In genomic region chr1:248847956-248848561, GRCh38 we compare ENCODE assay signal across 26 cellular contexts. TPM values are rescaled to one million over a fixed set of nuclear protein-coding genes. Genes with fewer than 3 reads are reported as not detected.
DNase-seq lines count a peak whose midpoint lies in the region; ATAC-seq and TF ChIP-seq lines count a peak whose summit lies in the region.
"Had no signal": no experiment of that assay in that cellular context is flagged by ENCODE, and none has a peak within 500 bp of the region (broad histone marks: within the 10 kb centered on the region; RNA-seq: fewer than 3 reads in every experiment).

No MANE protein-coding gene starts in this region.

- no peaks in the 10 kb centered on the region for H3K9me3 Mint-ChIP-seq in activated CD8-positive, alpha-beta memory T cell treated with anti-CD3 and anti-CD28 coated beads, Interleukin-2, amount 10 ng/mL, durations not matched to agents 7 days and 5 days (ENCODE audit: low read depth)
- no peaks in the 10 kb centered on the region for H3K9me3 Mint-ChIP-seq in type B pancreatic cell
- H3K9me3 Mint-ChIP-seq in effector memory CD8-positive, alpha-beta T cell = no peaks in the 10 kb centered on the region
- H3K9me3 Mint-ChIP-seq: CD8-positive, alpha-beta memory T cell had no signal

- no peaks in the 10 kb centered on the region for H3K27me3 Mint-ChIP-seq in activated CD8-positive, alpha-beta memory T cell treated with anti-CD3 and anti-CD28 coated beads, Interleukin-2, amount 10 ng/mL, durations not matched to agents 7 days and 5 days
- no peaks in the 10 kb centered on the region for H3K27me3 Mint-ChIP-seq in type B pancreatic cell
- no peaks in the 10 kb centered on the region for H3K27me3 Mint-ChIP-seq in effector memory CD8-positive, alpha-beta T cell
- H3K27me3 Mint-ChIP-seq: CD8-positive, alpha-beta memory T cell had no signal

- peak; percentile 55 for DNase-seq in activated CD8-positive, alpha-beta memory T cell treated with anti-CD3 and anti-CD28 coated beads for 24 hours
- DNase-seq in activated CD8-positive, alpha-beta memory T cell treated with anti-CD3 and anti-CD28 coated beads, Interleukin-2, amount 50 U/mL, for 4 hours = no peak
- peak; percentile 38 for DNase-seq in activated CD8-positive, alpha-beta memory T cell treated with anti-CD3 and anti-CD28 coated beads, Interleukin-2, amount 10 ng/mL, durations not matched to agents 7 days and 5 days
- DNase-seq in islet precursor cell (peak; percentile 42), type B pancreatic cell (ENCODE audit: extremely low spot score, unreplicated experiment) (peak; percentile 68)
- no peak for DNase-seq in effector memory CD8-positive, alpha-beta T cell
- DNase-seq: 8988T; ACHN; BE2C; CD8-positive, alpha-beta memory T cell; DMS 273 treated with DMSO at 0.1 percent for 48 hours; DMS79; EL; GDM1; Kasumi-1; MV-4-11; NCI-H1105 treated with DMSO at 0.1 percent for 48 hours; NCI-H146; NCI-H1930; NCI-H526 treated with DMSO at 0.1 percent for 48 hours; PC-9; RPMI8226; SHP77 had no signal

- no peak overlapping the region for H3K4me3 Mint-ChIP-seq in activated CD8-positive, alpha-beta memory T cell treated with anti-CD3 and anti-CD28 coated beads, Interleukin-2, amount 10 ng/mL, durations not matched to agents 7 days and 5 days
- H3K4me3 Mint-ChIP-seq in type B pancreatic cell = no peak overlapping the region
- no peak overlapping the region for H3K4me3 Mint-ChIP-seq in effector memory CD8-positive, alpha-beta T cell
- H3K4me3 Mint-ChIP-seq: CD14-positive monocyte; CD8-positive, alpha-beta memory T cell had no signal

- no peak for TF ChIP-seq CTCF in type B pancreatic cell (conservative IDR thresholded peaks at IDR 0.05)

- no peak for ATAC-seq in activated CD8-positive, alpha-beta memory T cell treated with anti-CD3 and anti-CD28 coated beads, Interleukin-2, amount 10 ng/mL, durations not matched to agents 7 days and 5 days
- no peak for ATAC-seq in effector memory CD8-positive, alpha-beta T cell (replicated peaks)
- ATAC-seq in GM19467 (IDR thresholded peaks at IDR 0.05; ENCODE audit: unreplicated experiment) = no peak
- ATAC-seq in HG03520 (IDR thresholded peaks at IDR 0.05; ENCODE audit: unreplicated experiment) = no peak

- H3K27ac Mint-ChIP-seq in activated CD8-positive, alpha-beta memory T cell treated with anti-CD3 and anti-CD28 coated beads, Interleukin-2, amount 10 ng/mL, durations not matched to agents 7 days and 5 days = no peak overlapping the region
- no peak overlapping the region for H3K27ac Mint-ChIP-seq in type B pancreatic cell
- no peak overlapping the region for H3K27ac Mint-ChIP-seq in effector memory CD8-positive, alpha-beta T cell
- H3K27ac Mint-ChIP-seq: CD14-positive monocyte had no signal

- H3K36me3 Mint-ChIP-seq in activated CD8-positive, alpha-beta memory T cell treated with anti-CD3 and anti-CD28 coated beads, Interleukin-2, amount 10 ng/mL, durations not matched to agents 7 days and 5 days = peaks cover 27% of the 10 kb centered on the region
- H3K36me3 Mint-ChIP-seq in type B pancreatic cell = peaks cover 3% of the 10 kb centered on the region
- peaks cover 19% of the 10 kb centered on the region for H3K36me3 Mint-ChIP-seq in effector memory CD8-positive, alpha-beta T cell (ENCODE audit: insufficient read depth)

- CTCF ChIA-PET in activated CD8-positive, alpha-beta memory T cell treated with anti-CD3 and anti-CD28 coated beads, Interleukin-2, amount 10 ng/mL, durations not matched to agents 7 days and 5 days (lab: Charles Lee) = no interaction called here

- H3K4me1 Mint-ChIP-seq in activated CD8-positive, alpha-beta memory T cell treated with anti-CD3 and anti-CD28 coated beads, Interleukin-2, amount 10 ng/mL, durations not matched to agents 7 days and 5 days = peaks cover under 1% of the 10 kb centered on the region
- H3K4me1 Mint-ChIP-seq in type B pancreatic cell (ENCODE audit: unreplicated experiment) = no peaks in the 10 kb centered on the region
- peaks cover 0 to 2% of the 10 kb centered on the region in 2 donors for H3K4me1 Mint-ChIP-seq in effector memory CD8-positive, alpha-beta T cell (ENCODE audit: low read depth in 2 of 2)
- H3K4me1 Mint-ChIP-seq: CD14-positive monocyte had no signal

RNA-seq across cellular contexts. Expression of gene ZNF672, which starts 10.0 kb away (rescaled TPM):
- 10 to 100 TPM; 53.8 to 72.3 TPM for total RNA-seq in activated CD8-positive, alpha-beta memory T cell treated with anti-CD3 and anti-CD28 coated beads, Interleukin-2, amount 10 ng/mL, durations not matched to agents 7 days and 5 days
- total RNA-seq in type B pancreatic cell (ENCODE audit: low replicate concordance) = 33.0 and 35.0 TPM in 2 replicates

RNA-seq across cellular contexts. Expression of gene ZNF692, which starts 10.8 kb away (rescaled TPM):
- 10 to 100 TPM; 70.5 to 74.9 TPM for total RNA-seq in activated CD8-positive, alpha-beta memory T cell treated with anti-CD3 and anti-CD28 coated beads, Interleukin-2, amount 10 ng/mL, durations not matched to agents 7 days and 5 days
- 55.0 and 73.0 TPM in 2 replicates for total RNA-seq in type B pancreatic cell (ENCODE audit: low replicate concordance)

RNA-seq across cellular contexts. Expression of gene SH3BP5L, which starts 22.3 kb away (rescaled TPM):
- total RNA-seq in activated CD8-positive, alpha-beta memory T cell treated with anti-CD3 and anti-CD28 coated beads, Interleukin-2, amount 10 ng/mL, durations not matched to agents 7 days and 5 days = 10 to 100 TPM; 27.4 to 27.9 TPM
- total RNA-seq in type B pancreatic cell (ENCODE audit: low replicate concordance) = 33.4 and 33.7 TPM in 2 replicates

RNA-seq across cellular contexts. Expression of gene PGBD2, which starts 58.0 kb away (rescaled TPM):
- 1 to 10 TPM; 6.3 to 7.7 TPM for total RNA-seq in activated CD8-positive, alpha-beta memory T cell treated with anti-CD3 and anti-CD28 coated beads, Interleukin-2, amount 10 ng/mL, durations not matched to agents 7 days and 5 days
- total RNA-seq in type B pancreatic cell (ENCODE audit: low replicate concordance) = 10.1 and 14.8 TPM in 2 replicates

Comparison
In these comparisons a context has a peak if more than half of its experiments do, and no peak if none do; other contexts are left out.
1. DNase-seq: peak in activated CD8-positive, alpha-beta memory T cell treated with anti-CD3 and anti-CD28 coated beads for 24 hours (single experiment), activated CD8-positive, alpha-beta memory T cell treated with anti-CD3 and anti-CD28 coated beads, Interleukin-2, amount 10 ng/mL, durations not matched to agents 7 days and 5 days (single experiment), islet precursor cell (single experiment) and type B pancreatic cell (single experiment); none in activated CD8-positive, alpha-beta memory T cell treated with anti-CD3 and anti-CD28 coated beads, Interleukin-2, amount 50 U/mL, for 4 hours (single experiment) and effector memory CD8-positive, alpha-beta T cell (0 of 3).